19 cellular contexts compared by ENCODE assay signal in the genomic region with DNA sequence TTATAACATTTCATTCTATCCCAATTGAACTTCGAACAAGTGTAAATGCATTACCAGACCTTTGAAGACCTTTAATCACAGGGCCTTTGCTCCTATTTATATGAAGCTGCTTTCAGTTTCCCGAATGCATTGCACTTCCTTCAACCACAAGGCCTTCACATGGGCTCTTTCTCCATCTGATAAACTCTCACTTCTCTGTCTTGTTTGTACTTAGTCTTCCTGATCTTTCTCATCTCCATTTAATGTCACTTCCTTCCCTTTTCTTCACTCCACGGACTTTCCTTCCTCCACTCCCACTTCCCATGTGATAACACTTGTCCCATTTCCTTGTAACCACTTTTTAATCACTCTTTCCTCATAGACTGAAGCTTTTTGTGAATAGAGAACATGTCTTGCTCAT.
A peak's percentile ranks its signal among the peaks of the same experiment; 100 is the strongest.
DNase-seq lines count a peak whose midpoint lies in the region; ATAC-seq and TF ChIP-seq lines count a peak whose summit lies in the region.
"Had no signal": no experiment of that assay in that cellular context is flagged by ENCODE, and none has a peak within 500 bp of the region (broad histone marks: within the 10 kb centered on the region; RNA-seq: fewer than 3 reads in every experiment).

No MANE protein-coding gene starts in this region.

- peaks cover 5% of the 10 kb centered on the region; the same call in 1 of the 2 replicates for H3K9me3 ChIP-seq in Caco-2

- H3K4me3 Mint-ChIP-seq in chondrocyte (ENCODE audit: unreplicated experiment) (no peak overlapping the region), Caco-2 (ENCODE audit: unreplicated experiment) (no peak overlapping the region)
- H3K4me3 Mint-ChIP-seq: activated naive CD4-positive, alpha-beta T cell treated with anti-CD3 and anti-CD28 coated beads for 36 hours; CD4-positive, CD25-positive, alpha-beta regulatory T cell; stimulated activated naive CD8-positive, alpha-beta T cell treated with anti-CD3 and anti-CD28 coated beads, Interleukin-15, Interleukin-2, amounts not matched to agents 100 ng/mL and 50 ng/mL, for 24 hours; T-helper 1 cell treated with Interleukin-12 subunit alpha and Interleukin-12 subunit beta and Interleukin-4 antibody, amounts not matched to agents 30 μg/mL and 1 μg/mL, for 36 hours had no signal

- H3K27ac Mint-ChIP-seq in chondrocyte (ENCODE audit: unreplicated experiment) (peak overlapping the region; percentile 29), Caco-2 (ENCODE audit: unreplicated experiment) (no peak overlapping the region)
- H3K27ac Mint-ChIP-seq: activated naive CD4-positive, alpha-beta T cell treated with anti-CD3 and anti-CD28 coated beads for 36 hours; CD4-positive, CD25-positive, alpha-beta regulatory T cell; stimulated activated naive CD8-positive, alpha-beta T cell treated with anti-CD3 and anti-CD28 coated beads, Interleukin-15, Interleukin-2, amounts not matched to agents 100 ng/mL and 50 ng/mL, for 24 hours; T-helper 1 cell treated with Interleukin-12 subunit alpha and Interleukin-12 subunit beta and Interleukin-4 antibody, amounts not matched to agents 30 μg/mL and 1 μg/mL, for 36 hours had no signal

- H3K9me3 Mint-ChIP-seq in chondrocyte (ENCODE audit: low read depth) (peaks cover 16% of the 10 kb centered on the region), Caco-2 (ENCODE audit: unreplicated experiment) (no peaks in the 10 kb centered on the region)
- H3K9me3 Mint-ChIP-seq: stimulated activated naive CD8-positive, alpha-beta T cell treated with anti-CD3 and anti-CD28 coated beads, Interleukin-15, Interleukin-2, amounts not matched to agents 100 ng/mL and 50 ng/mL, for 24 hours had no signal

- ATAC-seq in left ventricle myocardium superior (peak; percentile 23), Right ventricle myocardium inferior (no peak), HG03066 (IDR thresholded peaks at IDR 0.05; ENCODE audit: low read depth, unreplicated experiment) (peak; percentile 33), HG03565 (IDR thresholded peaks at IDR 0.05; ENCODE audit: unreplicated experiment) (no peak)

- no TSS peak for BruUV-seq in Caco-2 (replicated peaks; lab: Mats Ljungman, UMichigan)

- H3K4me3 ChIP-seq in Caco-2 (ENCODE audit: low read depth, low read length): no peak overlapping the region

- no peaks in the 10 kb centered on the region for H3K27me3 ChIP-seq in Caco-2 (replicated peaks; ENCODE audit: control insufficient read depth, insufficient read depth, low read length)

- CTCF ChIA-PET in Caco-2 (lab: Charles Lee): no interaction called here

- intact Hi-C loops in left ventricle myocardium superior (cut with micrococcal nuclease) (no loop called here), Right ventricle myocardium inferior (cut with DNase I) (no loop called here), Caco-2 (cut with micrococcal nuclease; ENCODE audit: unreplicated experiment) (loop anchor here (10.0 kb wide), 1 partner anchor 237 kb away; no protein-coding TSS in a partner anchor)

- H3K27me3 Mint-ChIP-seq in chondrocyte (ENCODE audit: low read depth) (no peaks in the 10 kb centered on the region), Caco-2 (ENCODE audit: insufficient read depth, unreplicated experiment) (no peaks in the 10 kb centered on the region)

- H3K36me3 Mint-ChIP-seq in chondrocyte (ENCODE audit: low read depth) (peaks cover 6% of the 10 kb centered on the region), Caco-2 (ENCODE audit: insufficient read depth, unreplicated experiment) (no peaks in the 10 kb centered on the region)
- H3K36me3 Mint-ChIP-seq: CD4-positive, CD25-positive, alpha-beta regulatory T cell had no signal

- H3K4me1 Mint-ChIP-seq in chondrocyte (ENCODE audit: low read depth): peaks cover 10% of the 10 kb centered on the region
- no peaks in the 10 kb centered on the region for H3K4me1 Mint-ChIP-seq in Caco-2 (ENCODE audit: low read depth, unreplicated experiment)

- POLR2A ChIA-PET in Caco-2 (lab: Charles Lee): no interaction called here

- TF ChIP-seq CTCF in chondrocyte (IDR thresholded peaks at IDR 0.05): no peak
- no peak for TF ChIP-seq CTCF in Caco-2 (IDR thresholded peaks at IDR 0.05; ENCODE audit: insufficient read depth in 1 of 2, low read depth in 1 of 2, low read length in 1 of 2, severe bottlenecking in 1 of 2, unreplicated experiment in 1 of 2)

- DNase-seq in left ventricle myocardium superior (no peak), Right ventricle myocardium inferior (ENCODE audit: missing footprints) (no peak), chondrocyte (ENCODE audit: low spot score) (no peak), Caco-2 (no peak), NCI-H526 (lab: John Stamatoyannopoulos, UW) (no peak), superior temporal gyrus (ENCODE audit: extremely low spot score) (no peak)
- DNase-seq: activated CD4-positive, alpha-beta T cell treated with anti-CD3 and anti-CD28 coated beads for 1 hour; activated CD8-positive, alpha-beta memory T cell treated with anti-CD3 and anti-CD28 coated beads, Interleukin-2, amount 50 U/mL, for 4 hours; activated naive CD4-positive, alpha-beta T cell treated with anti-CD3 and anti-CD28 coated beads for 36 hours; CD4-positive, CD25-positive, alpha-beta regulatory T cell; DMS79; HCEC 1CT; NCI-H1105; SHP77; stimulated activated CD4-positive, alpha-beta T cell treated with anti-CD3 and anti-CD28 coated beads, Interleukin-12 subunit alpha, Interleukin-12 subunit beta, amount 100 ng/mL, for 4 hours had no signal

- H3K4me1 ChIP-seq in Caco-2: no peaks in the 10 kb centered on the region

- no peaks in the 10 kb centered on the region for H3K36me3 ChIP-seq in Caco-2 (ENCODE audit: control insufficient read depth, insufficient read depth, low read length)

Comparison
In these comparisons a context has a peak if more than half of its experiments do, and no peak if none do; other contexts are left out.
1. ATAC-seq: peak in left ventricle myocardium superior (single experiment) and HG03066 (single experiment); none in Right ventricle myocardium inferior (single experiment) and HG03565 (single experiment).